In genomic region chr4:42008011-42008786, GRCh38 we compare ENCODE assay signal across 24 cellular contexts.
"Had no signal": no experiment of that assay in that cellular context is flagged by ENCODE, and none has a peak within 500 bp of the region (broad histone marks: within the 10 kb centered on the region; RNA-seq: fewer than 3 reads in every experiment).

No MANE protein-coding gene starts in this region.

- H3K9me3 ChIP-seq: lower lobe of right lung, pancreas, prostate gland, right lobe of liver, suprapubic skin, thoracic aorta, tibial artery, upper lobe of right lung had no signal

- H3K27ac ChIP-seq: lower lobe of right lung, pancreas, prostate gland, right lobe of liver, suprapubic skin, thoracic aorta, tibial artery, upper lobe of right lung had no signal

- ATAC-seq: left colon; lower lobe of right lung; naive thymus-derived CD8-positive, alpha-beta T cell; pancreas; right lobe of liver; upper lobe of right lung had no signal

- H3K4me3 ChIP-seq: lower lobe of right lung, pancreas, prostate gland, right lobe of liver, smooth muscle cell, suprapubic skin, thoracic aorta, tibial artery, upper lobe of right lung had no signal

- H3K4me1 ChIP-seq: lower lobe of right lung, pancreas, prostate gland, right lobe of liver, suprapubic skin, tibial artery, upper lobe of right lung had no signal

- DNase-seq: glutamatergic neuron; hippocampal formation; left colon; lower lobe of right lung; mammary epithelial cell; mesenchymal stem cell; naive thymus-derived CD8-positive, alpha-beta T cell; nucleus accumbens; pancreas; posterior cingulate gyrus; retina; right lobe of liver; stimulated activated CD4-positive, alpha-beta T cell treated with anti-CD3 and anti-CD28 coated beads, Interleukin-12 subunit alpha, Interleukin-12 subunit beta, amount 100 ng/mL, for 4 hours; stimulated activated CD4-positive, alpha-beta T cell treated with anti-CD3 and anti-CD28 coated beads, Interleukin-15, amount 100 ng/mL, for 24 hours; stimulated activated CD4-positive, alpha-beta T cell treated with anti-CD3 and anti-CD28 coated beads, Interleukin-2, amount 100 ng/mL, for 24 hours; stimulated activated CD4-positive, alpha-beta T cell treated with anti-CD3 and anti-CD28 coated beads, Interleukin-4, amount 100 ng/mL, for 1 hour; stimulated activated naive CD4-positive, alpha-beta T cell; tibial artery; trophoblast cell; upper lobe of right lung had no signal

- H3K27me3 ChIP-seq: pancreas, right lobe of liver, suprapubic skin, tibial artery, upper lobe of right lung had no signal

- H3K36me3 ChIP-seq: pancreas, prostate gland, right lobe of liver, thoracic aorta had no signal
